ENCODE assay signal across 12 cellular contexts in genomic region chr7:100582041-100582579, GRCh38. TPM values are rescaled to one million over a fixed set of nuclear protein-coding genes. Genes with fewer than 3 reads are reported as not detected.
DNase-seq lines count a peak whose midpoint lies in the region; ATAC-seq and TF ChIP-seq lines count a peak whose summit lies in the region.
"Had no signal": no experiment of that assay in that cellular context is flagged by ENCODE, and none has a peak within 500 bp of the region (broad histone marks: within the 10 kb centered on the region; RNA-seq: fewer than 3 reads in every experiment).

No MANE protein-coding gene starts in this region.

- H3K4me1 ChIP-seq in BLaER1 = peaks cover 38% of the 10 kb centered on the region

- DNase-seq in HL-60 (ENCODE audit: low read depth in 1 of 2, low spot score in 1 of 2) (no peak), NCI-H2029 (lab: John Stamatoyannopoulos, UW) (no peak), NCI-H226 (no peak), NCI-H774 (lab: John Stamatoyannopoulos, UW) (no peak)
- no peak for DNase-seq in central memory CD8-positive, alpha-beta T cell (ENCODE audit: low spot score in 2 of 2)
- no peak for DNase-seq in naive thymus-derived CD8-positive, alpha-beta T cell
- DNase-seq: activated gamma-delta T cell; dorsolateral prefrontal cortex; stimulated activated naive CD4-positive, alpha-beta T cell had no signal

- H3K36me3 Mint-ChIP-seq in central memory CD8-positive, alpha-beta T cell (ENCODE audit: insufficient read depth) = peaks cover 28% of the 10 kb centered on the region
- peaks cover 4 to 16% (median 9%) of the 10 kb centered on the region in 3 donors for H3K36me3 Mint-ChIP-seq in naive thymus-derived CD8-positive, alpha-beta T cell

- peak overlapping the region; percentile 89 for H3K4me2 ChIP-seq in BLaER1

- H3K4me3 Mint-ChIP-seq in central memory CD8-positive, alpha-beta T cell = peak overlapping the region; percentile 97
- H3K4me3 Mint-ChIP-seq in naive thymus-derived CD8-positive, alpha-beta T cell = peak overlapping the region; percentile 41 to 100 (median 97)

- TF ChIP-seq CTCF in HL-60 (IDR thresholded peaks at IDR 0.05; ENCODE audit: insufficient read depth, low read length) = no peak

- no peak for ATAC-seq in central memory CD8-positive, alpha-beta T cell (replicated peaks; ENCODE audit: extremely low read depth, poor library complexity, severe bottlenecking)
- no peak for ATAC-seq in naive thymus-derived CD8-positive, alpha-beta T cell
- ATAC-seq in HG02623 (IDR thresholded peaks at IDR 0.05; ENCODE audit: unreplicated experiment) = no peak
- ATAC-seq: heart left ventricle had no signal

- H3K27ac Mint-ChIP-seq in central memory CD8-positive, alpha-beta T cell (ENCODE audit: low read depth) = no peak overlapping the region
- H3K27ac Mint-ChIP-seq in naive thymus-derived CD8-positive, alpha-beta T cell = peak overlapping the region in 7 of 10 donors; percentile 81 to 99 (median 97)

- H3K4me3 ChIP-seq in BLaER1 (peak overlapping the region; percentile 98), HL-60 (replicated peaks; ENCODE audit: insufficient read depth, low read length) (no peak overlapping the region)

- H3K27me3 ChIP-seq in BLaER1 (no peaks in the 10 kb centered on the region), HL-60 (ENCODE audit: insufficient read depth, poor library complexity, severe bottlenecking) (no peaks in the 10 kb centered on the region)
- H3K27me3 ChIP-seq: dorsolateral prefrontal cortex, heart left ventricle had no signal

- H3K4me1 Mint-ChIP-seq in central memory CD8-positive, alpha-beta T cell = peaks cover 31% of the 10 kb centered on the region
- peaks cover 21 to 35% (median 29%) of the 10 kb centered on the region in 4 donors for H3K4me1 Mint-ChIP-seq in naive thymus-derived CD8-positive, alpha-beta T cell

- H4K20me1 ChIP-seq in BLaER1 = peaks cover 66% of the 10 kb centered on the region

- H3K36me3 ChIP-seq in BLaER1 = peaks cover 54% of the 10 kb centered on the region

- H3K9ac ChIP-seq in BLaER1 = peak overlapping the region; percentile 97

- POLR2A ChIA-PET in naive thymus-derived CD8-positive, alpha-beta T cell (lab: Charles Lee) = interaction anchor here (0.8 to 9.8 kb wide), 7 partner anchors 9 to 153 kb away, joined by 3 to 333 read pairs (median 8); partner anchors contain the start of genes GNB2, MOSPD3, SAP25 and ZCWPW1

- H3K9me3 ChIP-seq in BLaER1 = no peaks in the 10 kb centered on the region
- H3K9me3 ChIP-seq: heart left ventricle had no signal

- no peaks in the 10 kb centered on the region for H3K9me3 Mint-ChIP-seq in central memory CD8-positive, alpha-beta T cell
- no peaks in the 10 kb centered on the region for H3K9me3 Mint-ChIP-seq in naive thymus-derived CD8-positive, alpha-beta T cell

- no peaks in the 10 kb centered on the region for H3K27me3 Mint-ChIP-seq in central memory CD8-positive, alpha-beta T cell
- H3K27me3 Mint-ChIP-seq in naive thymus-derived CD8-positive, alpha-beta T cell = peaks cover 0 to 3% (median 0%) of the 10 kb centered on the region in 5 donors

- H3K27ac ChIP-seq in BLaER1 (peak overlapping the region; percentile 91), HL-60 (replicated peaks) (peak overlapping the region; percentile 94)

RNA-seq across cellular contexts. Expression of gene LRCH4, which starts 3.8 kb away (rescaled TPM):
- total RNA-seq in naive thymus-derived CD8-positive, alpha-beta T cell = 100 to 1,000 TPM; 447 to 454 TPM
- polyA plus RNA-seq in naive thymus-derived CD8-positive, alpha-beta T cell = 100 to 1,000 TPM; 131 to 180 (median 153) TPM

RNA-seq across cellular contexts. Expression of gene FBXO24, which starts 4.0 kb away (rescaled TPM):
- 1 to 10 TPM; 2.5 to 3.6 TPM for total RNA-seq in naive thymus-derived CD8-positive, alpha-beta T cell
- polyA plus RNA-seq in naive thymus-derived CD8-positive, alpha-beta T cell = under 1 TPM; 0.60 to 0.95 (median 0.61) TPM

RNA-seq across cellular contexts. Expression of gene SAP25, which starts 8.4 kb away (rescaled TPM):
- total RNA-seq in naive thymus-derived CD8-positive, alpha-beta T cell = 100 to 1,000 TPM; 102 to 118 TPM
- under 1 TPM in 1 of 3 donors, not detected in 2; 0.42 TPM for polyA plus RNA-seq in naive thymus-derived CD8-positive, alpha-beta T cell

RNA-seq across cellular contexts. Expression of gene PCOLCE, which starts 20.1 kb away (rescaled TPM):
- total RNA-seq in naive thymus-derived CD8-positive, alpha-beta T cell = 10 to 100 TPM in 1 of 2 experiments, 1 to 10 TPM in 1; 8.3 to 12.5 TPM
- polyA plus RNA-seq in naive thymus-derived CD8-positive, alpha-beta T cell = 1 to 10 TPM in 1 of 3 donors, under 1 TPM in 2; 0.25 to 1.3 (median 0.64) TPM

RNA-seq across cellular contexts. Expression of gene MOSPD3, which starts 30.2 kb away (rescaled TPM):
- 10 to 100 TPM; 13.0 to 16.4 TPM for total RNA-seq in naive thymus-derived CD8-positive, alpha-beta T cell
- polyA plus RNA-seq in naive thymus-derived CD8-positive, alpha-beta T cell = 10 to 100 TPM; 16.0 to 21.0 (median 20.0) TPM
